Comparison of ENCODE assay signal across 8 cellular contexts in genomic region chr17:76968707-76969597, GRCh38.
A peak's percentile ranks its signal among the peaks of the same experiment; 100 is the strongest.
DNase-seq lines count a peak whose midpoint lies in the region; ATAC-seq and TF ChIP-seq lines count a peak whose summit lies in the region.

No MANE protein-coding gene starts in this region.

- H3K27me3 ChIP-seq in CD4-positive, alpha-beta T cell (ENCODE audit: control insufficient read depth, insufficient read depth, low read length): no peaks in the 10 kb centered on the region
- H3K27me3 ChIP-seq in thymus (ENCODE audit: control insufficient read depth, insufficient read depth): no peaks in the 10 kb centered on the region

- ATAC-seq in CD4-positive, alpha-beta T cell (ENCODE audit: poor library complexity): peak; percentile 78
- ATAC-seq in natural killer cell: peak; percentile 55 to 80 (median 77)

- no peaks in the 10 kb centered on the region for H3K9me3 ChIP-seq in CD4-positive, alpha-beta T cell (ENCODE audit: control insufficient read depth, low read length)
- no peaks in the 10 kb centered on the region for H3K9me3 ChIP-seq in thymus (ENCODE audit: control insufficient read depth)

- peaks cover 11% of the 10 kb centered on the region for H3K4me1 ChIP-seq in thymus (ENCODE audit: control insufficient read depth, insufficient read depth, low read length)

- peak overlapping the region; percentile 82 for H3K4me3 Mint-ChIP-seq in CD4-positive, alpha-beta T cell
- peak overlapping the region; percentile 41 for H3K4me3 Mint-ChIP-seq in natural killer cell

- H3K36me3 ChIP-seq in thymus (ENCODE audit: control insufficient read depth, insufficient read depth): peaks cover 3% of the 10 kb centered on the region

- no peak for TF ChIP-seq CTCF in CD4-positive, alpha-beta T cell (IDR thresholded peaks at IDR 0.05)
- TF ChIP-seq CTCF in choroid plexus epithelial cell (conservative IDR thresholded peaks at IDR 0.05; ENCODE audit: low read depth, low read length): no peak
- TF ChIP-seq CTCF in natural killer cell (IDR thresholded peaks at IDR 0.05): no peak

- CTCF ChIA-PET in CD4-positive, alpha-beta T cell (lab: Charles Lee): no interaction called here

- H3K9me3 Mint-ChIP-seq in CD4-positive, alpha-beta T cell: no peaks in the 10 kb centered on the region
- H3K9me3 Mint-ChIP-seq in natural killer cell: no peaks in the 10 kb centered on the region

- peak; percentile 20 to 57 (median 36) for DNase-seq in CD4-positive, alpha-beta T cell
- peak; percentile 62 to 99 (median 95) for DNase-seq in NCI-H1417 (lab: John Stamatoyannopoulos, UW)
- peak; percentile 35 for DNase-seq in T-helper 9 cell
- peak; percentile 25 for DNase-seq in choroid plexus epithelial cell (ENCODE audit: low read depth)
- DNase-seq in natural killer cell: peak; percentile 21
- no peak for DNase-seq in dermis blood vessel endothelial cell
- no peak for DNase-seq in HK-2 (ENCODE audit: unreplicated experiment)

- no peaks in the 10 kb centered on the region for H3K36me3 Mint-ChIP-seq in CD4-positive, alpha-beta T cell (ENCODE audit: low read depth)
- no peaks in the 10 kb centered on the region for H3K36me3 Mint-ChIP-seq in natural killer cell

- POLR2A ChIA-PET in CD4-positive, alpha-beta T cell (lab: Charles Lee): interaction anchor here (0.6 to 1.8 kb wide), 6 partner anchors 13 to 127 kb away, joined by 3 to 19 read pairs (median 4); no protein-coding TSS in a partner anchor

- intact Hi-C loops in CD4-positive, alpha-beta T cell (cut with DNase I, micrococcal nuclease): loop anchor here in 1 of 2 experiments (1.0 kb wide), 1 partner anchor 29 kb away; no protein-coding TSS in a partner anchor
- intact Hi-C loops in natural killer cell (cut with micrococcal nuclease): no loop called here

- peaks cover 28% of the 10 kb centered on the region for H3K4me1 Mint-ChIP-seq in CD4-positive, alpha-beta T cell (ENCODE audit: low read depth)
- peaks cover 7 to 13% of the 10 kb centered on the region in 2 donors for H3K4me1 Mint-ChIP-seq in natural killer cell

- peaks cover 4% of the 10 kb centered on the region for H3K27me3 Mint-ChIP-seq in CD4-positive, alpha-beta T cell
- H3K27me3 Mint-ChIP-seq in natural killer cell (ENCODE audit: low read depth in 2 of 2): peaks cover 14 to 19% of the 10 kb centered on the region in 2 donors

- WGBS in thymus: 8% methylated on average over 45 of the region's 45 CpGs

- H3K27ac ChIP-seq in CD4-positive, alpha-beta T cell (ENCODE audit: low read depth, low read length): no peak overlapping the region
- peak overlapping the region; percentile 62 for H3K27ac ChIP-seq in thymus (ENCODE audit: low read depth)

- H3K4me3 ChIP-seq in choroid plexus epithelial cell (ENCODE audit: low read depth, low read length) (no peak overlapping the region), thymus (ENCODE audit: low read length) (peak overlapping the region; percentile 68)

- peak overlapping the region; percentile 74 for H3K27ac Mint-ChIP-seq in CD4-positive, alpha-beta T cell
- peak overlapping the region in 1 of 2 donors; percentile 69 for H3K27ac Mint-ChIP-seq in natural killer cell

Comparison
In these comparisons a context has a peak if more than half of its experiments do, and no peak if none do; other contexts are left out.
1. DNase-seq: peak in CD4-positive, alpha-beta T cell (10 of 10), NCI-H1417 (3 of 3), T-helper 9 cell (single experiment), choroid plexus epithelial cell (single experiment) and natural killer cell (single experiment); none in dermis blood vessel endothelial cell (single experiment) and HK-2 (single experiment).